ENCODE assay signal across 25 cellular contexts in genomic region chr1:156540955-156541354, GRCh38. TPM values are rescaled to one million over a fixed set of nuclear protein-coding genes. Genes with fewer than 3 reads are reported as not detected.
DNase-seq lines count a peak whose midpoint lies in the region.
"Had no signal": no experiment of that assay in that cellular context is flagged by ENCODE, and none has a peak within 500 bp of the region (broad histone marks: within the 10 kb centered on the region; RNA-seq: fewer than 3 reads in every experiment).

No MANE protein-coding gene starts in this region.

- DNase-seq in EL (peak; percentile 40), hepatic stellate cell (ENCODE audit: low spot score) (peak; percentile 34), renal cortical epithelial cell (ENCODE audit: low read depth) (peak; percentile 7), SIG-M5 treated with dmso at 0.1 percent for 504 hours (lab: John Stamatoyannopoulos, UW; ENCODE audit: unreplicated experiment) (no peak), NAMALWA (ENCODE audit: low spot score) (no peak), cerebellum (ENCODE audit: low spot score) (no peak)
- DNase-seq: activated CD8-positive, alpha-beta memory T cell treated with anti-CD3 and anti-CD28 coated beads, Interleukin-2, amount 10 ng/mL, durations not matched to agents 7 days and 5 days; activated naive CD4-positive, alpha-beta T cell treated with anti-CD3 and anti-CD28 coated beads, Interleukin-2, amount 10 ng/mL, durations not matched to agents 7 days and 5 days; CD8-positive, alpha-beta T cell; cortex of kidney; islet precursor cell; NCI-H2081 treated with DMSO at 0.1 percent for 48 hours; NCI-H774; nephron progenitor cell; sigmoid colon; SJCRH30; stimulated activated naive CD8-positive, alpha-beta T cell treated with anti-CD3 and anti-CD28 coated beads, Interleukin-15, Interleukin-2, amounts not matched to agents 100 U/mL and 50 U/mL, for 24 hours; testis; uterus had no signal

- no peak overlapping the region for H3K4me3 Mint-ChIP-seq in IgD-negative memory B cell
- H3K4me3 Mint-ChIP-seq: activated CD8-positive, alpha-beta memory T cell treated with anti-CD3 and anti-CD28 coated beads, Interleukin-2, amount 10 ng/mL, durations not matched to agents 7 days and 5 days; activated naive CD4-positive, alpha-beta T cell treated with anti-CD3 and anti-CD28 coated beads, Interleukin-2, amount 10 ng/mL, durations not matched to agents 7 days and 5 days; CD8-positive, alpha-beta T cell; nephron progenitor cell; WTC11 had no signal

- H3K36me3 Mint-ChIP-seq in IgD-negative memory B cell, result no peaks in the 10 kb centered on the region
- H3K36me3 Mint-ChIP-seq: CD8-positive, alpha-beta T cell had no signal

- H3K27me3 Mint-ChIP-seq in IgD-negative memory B cell, result no peaks in the 10 kb centered on the region
- H3K27me3 Mint-ChIP-seq: activated CD8-positive, alpha-beta memory T cell treated with anti-CD3 and anti-CD28 coated beads, Interleukin-2, amount 10 ng/mL, durations not matched to agents 7 days and 5 days; activated naive CD4-positive, alpha-beta T cell treated with anti-CD3 and anti-CD28 coated beads, Interleukin-2, amount 10 ng/mL, durations not matched to agents 7 days and 5 days had no signal

- no peaks in the 10 kb centered on the region for H3K9me3 Mint-ChIP-seq in IgD-negative memory B cell
- H3K9me3 Mint-ChIP-seq: activated naive CD4-positive, alpha-beta T cell treated with anti-CD3 and anti-CD28 coated beads, Interleukin-2, amount 10 ng/mL, durations not matched to agents 7 days and 5 days; CD8-positive, alpha-beta T cell; nephron progenitor cell; WTC11 had no signal

- H3K4me1 Mint-ChIP-seq in IgD-negative memory B cell, result peaks cover 0 to 1% (median 0%) of the 10 kb centered on the region in 3 donors

- peak overlapping the region in 2 of 3 donors; percentile 67 to 84 for H3K27ac Mint-ChIP-seq in IgD-negative memory B cell
- H3K27ac Mint-ChIP-seq: activated CD8-positive, alpha-beta memory T cell treated with anti-CD3 and anti-CD28 coated beads, Interleukin-2, amount 10 ng/mL, durations not matched to agents 7 days and 5 days; activated naive CD4-positive, alpha-beta T cell treated with anti-CD3 and anti-CD28 coated beads, Interleukin-2, amount 10 ng/mL, durations not matched to agents 7 days and 5 days; CD8-positive, alpha-beta T cell; nephron progenitor cell; WTC11 had no signal

RNA-seq across cellular contexts. Expression of gene IQGAP3, which starts 31.4 kb away (rescaled TPM):
- not detected for polyA plus RNA-seq in IgD-negative memory B cell
- 1.5 and 14.6 TPM in 2 replicates for total RNA-seq in renal cortical epithelial cell
- total RNA-seq in cerebellum, result 6.3 TPM

RNA-seq across cellular contexts. Expression of gene TTC24, which starts 38.6 kb away (rescaled TPM):
- polyA plus RNA-seq in IgD-negative memory B cell, result 0.38 TPM
- total RNA-seq in renal cortical epithelial cell (not detected in 2 replicates), cerebellum (not detected)
- total RNA-seq: esophagus mucosa, G401, lung microvascular endothelial cell, M059J, sigmoid colon, SJCRH30, testis, uterus had no signal

RNA-seq across cellular contexts. Expression of gene MEF2D, which starts 40.4 kb away (rescaled TPM):
- 16.2 TPM for polyA plus RNA-seq in IgD-negative memory B cell
- total RNA-seq in renal cortical epithelial cell, result 3.8 and 10.0 TPM in 2 replicates
- total RNA-seq in cerebellum, result 6.5 TPM

RNA-seq across cellular contexts. Expression of gene NAXE, which starts 50.6 kb away (rescaled TPM):
- 121 TPM for polyA plus RNA-seq in IgD-negative memory B cell
- 92.9 and 138 TPM in 2 replicates for total RNA-seq in renal cortical epithelial cell
- total RNA-seq in cerebellum, result 28.3 TPM

Comparison
In these comparisons a context has a peak if more than half of its experiments do, and no peak if none do; other contexts are left out.
1. DNase-seq: peak in EL (single experiment), hepatic stellate cell (single experiment) and renal cortical epithelial cell (single experiment); none in SIG-M5 treated with dmso at 0.1 percent for 504 hours (single experiment), NAMALWA (single experiment) and cerebellum (single experiment).